Comparison of ENCODE assay signal across 2 cellular contexts in genomic region chr19:17347877-17348276, GRCh38.
TF ChIP-seq lines count a peak whose summit lies in the region.

No MANE protein-coding gene starts in this region.

TF ChIP-seq in A549, 52 proteins besides CTCF, POLR2A, EP300 and RAD21:
- TF ChIP-seq ZFP36 (IDR thresholded peaks at IDR 0.05; ENCODE audit: borderline replicate concordance, partially characterized antibody) (peak; percentile 74), RNF2 (IDR thresholded peaks at IDR 0.05; ENCODE audit: borderline replicate concordance, low read depth) (no peak), KDM1A (IDR thresholded peaks at IDR 0.05; ENCODE audit: low read depth) (0 out of 2 replicates have a peak, but pooled peaks have one; percentile 42)

TF ChIP-seq in GM12878, 131 proteins besides CTCF, POLR2A, EP300 and RAD21:
- TF ChIP-seq YY1 (IDR thresholded peaks at IDR 0.05; ENCODE audit: low read depth, low read length) (no peak), BRCA1 (IDR thresholded peaks at IDR 0.05; ENCODE audit: low read depth, low read length) (no peak), NR2F1 (conservative IDR thresholded peaks at IDR 0.05) (no peak), PAX5 (IDR thresholded peaks at IDR 0.05; ENCODE audit: borderline replicate concordance, low read depth, low read length) (no peak), MLLT1 (IDR thresholded peaks at IDR 0.05) (no peak), TCF3 (IDR thresholded peaks at IDR 0.05; ENCODE audit: borderline replicate concordance, insufficient read depth, low read depth, low read length) (no peak), MAX (IDR thresholded peaks at IDR 0.05; ENCODE audit: low read depth, low read length) (no peak), RCOR1 (conservative IDR thresholded peaks at IDR 0.05; ENCODE audit: low read depth, low read length) (no peak), RBBP5 (conservative IDR thresholded peaks at IDR 0.05) (no peak), RAD51 (IDR thresholded peaks at IDR 0.05) (no peak), ELK1 (IDR thresholded peaks at IDR 0.05; ENCODE audit: low read depth, low read length) (no peak), WRNIP1 (IDR thresholded peaks at IDR 0.05; ENCODE audit: borderline replicate concordance, low read depth, low read length) (no peak)
